10 cellular contexts compared by ENCODE assay signal in genomic region chr17:55089955-55090573, GRCh38.
DNase-seq lines count a peak whose midpoint lies in the region; ATAC-seq and TF ChIP-seq lines count a peak whose summit lies in the region.
"Had no signal": no experiment of that assay in that cellular context is flagged by ENCODE, and none has a peak within 500 bp of the region (broad histone marks: within the 10 kb centered on the region; RNA-seq: fewer than 3 reads in every experiment).

No MANE protein-coding gene starts in this region.

- H3K27me3 Mint-ChIP-seq in activated CD8-positive, alpha-beta T cell treated with anti-CD3 and anti-CD28 coated beads, Interleukin-2, amount 10 ng/mL, durations not matched to agents 7 days and 5 days (ENCODE audit: low read depth): no peaks in the 10 kb centered on the region
- no peaks in the 10 kb centered on the region for H3K27me3 Mint-ChIP-seq in Calu3 (ENCODE audit: unreplicated experiment)
- H3K27me3 Mint-ChIP-seq: naive B cell had no signal

- ATAC-seq in GM21576 (IDR thresholded peaks at IDR 0.05; ENCODE audit: unreplicated experiment) (peak; percentile 97), IMR-90 (ENCODE audit: low read depth) (no peak), lung (ENCODE audit: insufficient read depth, low FRiP score) (peak; percentile 34)
- peak; percentile 92 for ATAC-seq in activated CD8-positive, alpha-beta T cell treated with anti-CD3 and anti-CD28 coated beads, Interleukin-2, amount 10 ng/mL, durations not matched to agents 7 days and 5 days
- ATAC-seq: Panc1 had no signal

- H3K27ac Mint-ChIP-seq in activated CD8-positive, alpha-beta T cell treated with anti-CD3 and anti-CD28 coated beads, Interleukin-2, amount 10 ng/mL, durations not matched to agents 7 days and 5 days: peak overlapping the region; percentile 64
- no peak overlapping the region for H3K27ac Mint-ChIP-seq in Calu3 (ENCODE audit: unreplicated experiment)
- H3K27ac Mint-ChIP-seq: naive B cell had no signal

- no peak overlapping the region for H3K4ac ChIP-seq in IMR-90 (ENCODE audit: low read depth, low read length)

- H2BK15ac ChIP-seq in IMR-90 (ENCODE audit: low read depth, low read length): no peak overlapping the region

- peak overlapping the region in 1 of 2 experiments; percentile 32; a peak in 1 of 4 replicates for H4K8ac ChIP-seq in IMR-90 (ENCODE audit: low read depth in 2 of 2, low read length in 2 of 2)

- in situ Hi-C loops in GM13976 (cut with MboI; ENCODE audit: low sequenced_read_pairs, unreplicated experiment) (no loop called here), IMR-90 (cut with MboI; ENCODE audit: low sequenced_read_pairs) (no loop called here)

- intact Hi-C loops in IMR-90 (cut with micrococcal nuclease): no loop called here
- intact Hi-C loops in ovary (cut with DNase I): no loop called here
- intact Hi-C loops in Calu3 (cut with micrococcal nuclease; ENCODE audit: unreplicated experiment): no loop called here

- TF ChIP-seq CTCF in GM13976 (IDR thresholded peaks at IDR 0.05; ENCODE audit: borderline replicate concordance, control extremely low read depth, extremely low read depth, insufficient read depth, missing control alignments) (no peak), IMR-90 (conservative IDR thresholded peaks at IDR 0.05; ENCODE audit: low read depth, low read length) (no peak), lung (IDR thresholded peaks at IDR 0.05; ENCODE audit: control extremely low read depth, extremely low read depth) (no peak), ovary (IDR thresholded peaks at IDR 0.05) (no peak), Calu3 (IDR thresholded peaks at IDR 0.05; ENCODE audit: unreplicated experiment) (no peak)

- no peak for TF ChIP-seq EP300 in ovary (IDR thresholded peaks at IDR 0.05)

- no peak overlapping the region for H2BK5ac ChIP-seq in IMR-90 (ENCODE audit: low read depth, low read length, poor library complexity, severe bottlenecking)

- no CpG with 5 or more reads among the region's 4 CpGs for WGBS in IMR-90 (ENCODE audit: extremely low coverage in 2 of 2, insufficient read length in 1 of 2), 2 experiments
- WGBS in lung, 2 donors: 35 to 49% methylated on average over 4 of the region's 4 CpGs
- 81 to 88% (median 87%) methylated on average over 4 of the region's 4 CpGs for WGBS in ovary, 3 donors

- H3K4me2 ChIP-seq in IMR-90 (ENCODE audit: low read depth, low read length): no peak overlapping the region

- H3K4me1 ChIP-seq in IMR-90 (ENCODE audit: control insufficient read depth, insufficient read depth, low read length) (peaks cover 5% of the 10 kb centered on the region), lung (ENCODE audit: control insufficient read depth in 2 of 2, insufficient read depth in 2 of 2, low read length in 2 of 2) (peaks cover 0 to 7% of the 10 kb centered on the region in 2 donors), ovary (ENCODE audit: insufficient read depth) (no peaks in the 10 kb centered on the region)

- no peaks in the 10 kb centered on the region for H3K9me1 ChIP-seq in IMR-90 (ENCODE audit: insufficient read depth, low read length)

- H3K27ac ChIP-seq in IMR-90 (ENCODE audit: insufficient read depth, low read length) (no peak overlapping the region), lung (ENCODE audit: low read depth in 1 of 2, low read length in 1 of 2) (no peak overlapping the region), ovary (no peak overlapping the region)

- H3K27me3 ChIP-seq in IMR-90 (ENCODE audit: control insufficient read depth, insufficient read depth, low read length) (no peaks in the 10 kb centered on the region), lung (ENCODE audit: control insufficient read depth, insufficient read depth) (no peaks in the 10 kb centered on the region), ovary (no peaks in the 10 kb centered on the region)

- no peak overlapping the region for H3K9ac ChIP-seq in IMR-90 (ENCODE audit: low read depth, low read length)

- POLR2A ChIA-PET in IMR-90 (lab: Charles Lee; ENCODE audit: unreplicated experiment): no interaction called here
- POLR2A ChIA-PET in activated CD8-positive, alpha-beta T cell treated with anti-CD3 and anti-CD28 coated beads, Interleukin-2, amount 10 ng/mL, durations not matched to agents 7 days and 5 days (lab: Charles Lee): interaction anchor here (1.0 kb wide), 1 partner anchor 224 kb away, joined by 4 read pairs; no protein-coding TSS in a partner anchor

- H3K36me3 ChIP-seq in IMR-90 (ENCODE audit: control insufficient read depth, insufficient read depth, low read length) (no peaks in the 10 kb centered on the region), lung (ENCODE audit: control insufficient read depth in 2 of 2, insufficient read depth in 2 of 2, low read length in 2 of 2) (no peaks in the 10 kb centered on the region), ovary (no peaks in the 10 kb centered on the region)

- no TSS peak for BruUV-seq in IMR-90 (replicated peaks; lab: Mats Ljungman, UMichigan)
- no TSS peak for BruUV-seq in Calu3 (replicated peaks; lab: Mats Ljungman, UMichigan)

- TF ChIP-seq POLR2A in IMR-90 (IDR thresholded peaks at IDR 0.05; ENCODE audit: low read depth, low read length) (no peak), ovary (IDR thresholded peaks at IDR 0.05) (no peak)

- DNase-seq in GM13976 (ENCODE audit: low spot score): peak; percentile 36
- DNase-seq in IMR-90: peak; percentile 18
- DNase-seq in activated CD8-positive, alpha-beta T cell treated with anti-CD3 and anti-CD28 coated beads, Interleukin-2, amount 10 ng/mL, durations not matched to agents 7 days and 5 days: peak; percentile 67
- no peak for DNase-seq in lung (ENCODE audit: low spot score)
- no peak for DNase-seq in ovary
- no peak for DNase-seq in NCI-H524 (lab: John Stamatoyannopoulos, UW)
- DNase-seq in Calu3: no peak
- DNase-seq: naive B cell had no signal

- H2AFZ ChIP-seq in IMR-90 (replicated peaks; ENCODE audit: low read length, poor library complexity): no peak overlapping the region

- no peak overlapping the region for H2BK20ac ChIP-seq in IMR-90 (ENCODE audit: low read depth, low read length)

- H3K56ac ChIP-seq in IMR-90 (ENCODE audit: extremely low read depth, insufficient read depth, low read length): no peak overlapping the region

- no peak overlapping the region for H4K5ac ChIP-seq in IMR-90 (ENCODE audit: low read depth, low read length)

- no peaks in the 10 kb centered on the region for H3K9me3 ChIP-seq in IMR-90 (ENCODE audit: control insufficient read depth, insufficient read depth, low read length)
- H3K9me3 ChIP-seq in lung (ENCODE audit: control insufficient read depth in 2 of 2, insufficient read depth in 1 of 2, low read length in 1 of 2): no peaks in the 10 kb centered on the region
- H3K9me3 ChIP-seq in ovary: no peaks in the 10 kb centered on the region

- peaks cover 3% of the 10 kb centered on the region for H3K36me3 Mint-ChIP-seq in activated CD8-positive, alpha-beta T cell treated with anti-CD3 and anti-CD28 coated beads, Interleukin-2, amount 10 ng/mL, durations not matched to agents 7 days and 5 days (ENCODE audit: low read depth)
- no peaks in the 10 kb centered on the region for H3K36me3 Mint-ChIP-seq in Calu3 (ENCODE audit: insufficient read depth, unreplicated experiment)
- H3K36me3 Mint-ChIP-seq: naive B cell had no signal

- no peak overlapping the region for H2AK9ac ChIP-seq in IMR-90 (replicated peaks; ENCODE audit: low read depth, low read length, poor library complexity)

- H3K14ac ChIP-seq in IMR-90 (replicated peaks; ENCODE audit: low read depth, low read length): no peak overlapping the region

- H3K23ac ChIP-seq in IMR-90 (ENCODE audit: low read depth, low read length): no peak overlapping the region

- no peak overlapping the region for H3K18ac ChIP-seq in IMR-90 (ENCODE audit: low read depth, low read length)

- CTCF ChIA-PET in IMR-90 (lab: Yijun Ruan, JAX): no interaction called here
- CTCF ChIA-PET in activated CD8-positive, alpha-beta T cell treated with anti-CD3 and anti-CD28 coated beads, Interleukin-2, amount 10 ng/mL, durations not matched to agents 7 days and 5 days (lab: Charles Lee): interaction anchor here (0.8 to 1.9 kb wide), 2 partner anchors 10 to 12 kb away, joined by 3 to 6 read pairs; no protein-coding TSS in a partner anchor
- CTCF ChIA-PET in Calu3 (lab: Charles Lee): no interaction called here

- no peak for TF ChIP-seq RAD21 in IMR-90 (IDR thresholded peaks at IDR 0.05; ENCODE audit: low read length)

- dilution Hi-C loops in IMR-90 (cut with HindIII; ENCODE audit: low sequenced_read_pairs, unreplicated experiment): no loop called here

- no peak overlapping the region for H3K4me3 Mint-ChIP-seq in activated CD8-positive, alpha-beta T cell treated with anti-CD3 and anti-CD28 coated beads, Interleukin-2, amount 10 ng/mL, durations not matched to agents 7 days and 5 days
- H3K4me3 Mint-ChIP-seq in Calu3 (ENCODE audit: low read depth, unreplicated experiment): no peak overlapping the region
- H3K4me3 Mint-ChIP-seq: naive B cell had no signal

- peaks cover 22% of the 10 kb centered on the region for H3K4me1 Mint-ChIP-seq in activated CD8-positive, alpha-beta T cell treated with anti-CD3 and anti-CD28 coated beads, Interleukin-2, amount 10 ng/mL, durations not matched to agents 7 days and 5 days (ENCODE audit: low read depth)
- H3K4me1 Mint-ChIP-seq in Calu3 (ENCODE audit: low read depth, unreplicated experiment): peaks cover 17% of the 10 kb centered on the region
- H3K4me1 Mint-ChIP-seq: naive B cell had no signal

- H3K79me1 ChIP-seq in IMR-90 (ENCODE audit: low read depth in 1 of 2, low read length in 2 of 2): no peaks in the 10 kb centered on the region; a peak in 1 of 4 replicates

- no peak overlapping the region; the same call in 1 of the 2 replicates for H4K91ac ChIP-seq in IMR-90 (ENCODE audit: insufficient read depth, low read depth, low read length)

- no peaks in the 10 kb centered on the region for H4K20me1 ChIP-seq in IMR-90 (ENCODE audit: insufficient read depth, low read length)

- H3K9me3 Mint-ChIP-seq in activated CD8-positive, alpha-beta T cell treated with anti-CD3 and anti-CD28 coated beads, Interleukin-2, amount 10 ng/mL, durations not matched to agents 7 days and 5 days (ENCODE audit: insufficient read depth): no peaks in the 10 kb centered on the region
- no peaks in the 10 kb centered on the region for H3K9me3 Mint-ChIP-seq in Calu3 (ENCODE audit: low read depth, unreplicated experiment)

- no peak overlapping the region for H2BK120ac ChIP-seq in IMR-90 (ENCODE audit: low read depth, low read length)

- no peak overlapping the region for H3K4me3 ChIP-seq in IMR-90 (ENCODE audit: insufficient read depth, low read depth, low read length)
- no peak overlapping the region for H3K4me3 ChIP-seq in lung
- no peak overlapping the region for H3K4me3 ChIP-seq in ovary

- no peak overlapping the region for H2AK5ac ChIP-seq in IMR-90 (ENCODE audit: low read depth, low read length)

TF ChIP-seq in IMR-90, 13 proteins besides CTCF, POLR2A, EP300 and RAD21 (continues in another document):
- TF ChIP-seq NFE2L2 (IDR thresholded peaks at IDR 0.05; ENCODE audit: low read depth, low read length): peak; percentile 92

Comparison
In these comparisons a context has a peak if more than half of its experiments do, and no peak if none do; other contexts are left out.
1. DNase-seq: peak in GM13976 (single experiment), IMR-90 (single experiment) and activated CD8-positive, alpha-beta T cell treated with anti-CD3 and anti-CD28 coated beads, Interleukin-2, amount 10 ng/mL, durations not matched to agents 7 days and 5 days (single experiment); none in lung (single experiment), ovary (0 of 5), NCI-H524 (0 of 2) and Calu3 (single experiment).